Comparison of ENCODE assay signal across 1 cellular context in genomic region chr10:59873924-59874323, GRCh38.
TF ChIP-seq lines count a peak whose summit lies in the region.

No MANE protein-coding gene starts in this region.

TF ChIP-seq in GM12878, 131 proteins besides CTCF, POLR2A, EP300 and RAD21 (continued from another document and continues in another):
- no peak for TF ChIP-seq ASH2L (IDR thresholded peaks at IDR 0.05; ENCODE audit: borderline replicate concordance, low read depth)
- no peak for TF ChIP-seq WRNIP1 (IDR thresholded peaks at IDR 0.05; ENCODE audit: borderline replicate concordance, low read depth, low read length)
- TF ChIP-seq POU2F2 (IDR thresholded peaks at IDR 0.05; ENCODE audit: borderline replicate concordance, low read depth, low read length) = peak; percentile 81
- TF ChIP-seq CREB1 (IDR thresholded peaks at IDR 0.05; ENCODE audit: low read depth) = peak; percentile 82
- TF ChIP-seq, protein P1, sequence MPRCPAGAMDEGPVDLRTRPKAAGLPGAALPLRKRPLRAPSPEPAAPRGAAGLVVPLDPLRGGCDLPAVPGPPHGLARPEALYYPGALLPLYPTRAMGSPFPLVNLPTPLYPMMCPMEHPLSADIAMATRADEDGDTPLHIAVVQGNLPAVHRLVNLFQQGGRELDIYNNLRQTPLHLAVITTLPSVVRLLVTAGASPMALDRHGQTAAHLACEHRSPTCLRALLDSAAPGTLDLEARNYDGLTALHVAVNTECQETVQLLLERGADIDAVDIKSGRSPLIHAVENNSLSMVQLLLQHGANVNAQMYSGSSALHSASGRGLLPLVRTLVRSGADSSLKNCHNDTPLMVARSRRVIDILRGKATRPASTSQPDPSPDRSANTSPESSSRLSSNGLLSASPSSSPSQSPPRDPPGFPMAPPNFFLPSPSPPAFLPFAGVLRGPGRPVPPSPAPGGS (IDR thresholded peaks at IDR 0.05; ENCODE audit: borderline replicate concordance, insufficient read depth, low read depth, low read length, poor library complexity, severe bottlenecking) = no peak
- TF ChIP-seq SPI1 (IDR thresholded peaks at IDR 0.05; ENCODE audit: borderline replicate concordance, insufficient read depth, low read depth, low read length) = no peak
- no peak for TF ChIP-seq BRCA1 (IDR thresholded peaks at IDR 0.05; ENCODE audit: low read depth, low read length)
- TF ChIP-seq PML (IDR thresholded peaks at IDR 0.05; ENCODE audit: low read length) = no peak
- no peak for TF ChIP-seq MAX (IDR thresholded peaks at IDR 0.05; ENCODE audit: low read depth, low read length)
- TF ChIP-seq MTA2 (IDR thresholded peaks at IDR 0.05; ENCODE audit: low read depth) = 0 out of 2 replicates have a peak, but pooled peaks have one; percentile 25
- TF ChIP-seq NFYA (IDR thresholded peaks at IDR 0.05; ENCODE audit: borderline replicate concordance, low read depth, low read length) = no peak
- TF ChIP-seq BCL11A (IDR thresholded peaks at IDR 0.05; ENCODE audit: low read depth, low read length) = no peak
- no peak for TF ChIP-seq TARDBP (IDR thresholded peaks at IDR 0.05; ENCODE audit: borderline replicate concordance)
- no peak for TF ChIP-seq TAF1 (IDR thresholded peaks at IDR 0.05; ENCODE audit: borderline replicate concordance, low read depth, low read length)
- no peak for TF ChIP-seq ZNF592 (IDR thresholded peaks at IDR 0.05)
- no peak for TF ChIP-seq STAT3 (IDR thresholded peaks at IDR 0.05; ENCODE audit: low read depth, low read length)
- no peak for TF ChIP-seq ZSCAN29 (IDR thresholded peaks at IDR 0.05)
- no peak for TF ChIP-seq RFX5 (IDR thresholded peaks at IDR 0.05; ENCODE audit: low read depth, low read length)
- TF ChIP-seq IKZF1 (conservative IDR thresholded peaks at IDR 0.05) = no peak
- no peak for TF ChIP-seq ZBTB40 (IDR thresholded peaks at IDR 0.05; ENCODE audit: borderline replicate concordance)
- TF ChIP-seq RUNX3 (IDR thresholded peaks at IDR 0.05; ENCODE audit: low read length) = peak; percentile 51
- no peak for TF ChIP-seq DPF2 (IDR thresholded peaks at IDR 0.05)
- TF ChIP-seq TBL1XR1 (IDR thresholded peaks at IDR 0.05; ENCODE audit: low read depth, low read length) = no peak
- TF ChIP-seq, protein P2, sequence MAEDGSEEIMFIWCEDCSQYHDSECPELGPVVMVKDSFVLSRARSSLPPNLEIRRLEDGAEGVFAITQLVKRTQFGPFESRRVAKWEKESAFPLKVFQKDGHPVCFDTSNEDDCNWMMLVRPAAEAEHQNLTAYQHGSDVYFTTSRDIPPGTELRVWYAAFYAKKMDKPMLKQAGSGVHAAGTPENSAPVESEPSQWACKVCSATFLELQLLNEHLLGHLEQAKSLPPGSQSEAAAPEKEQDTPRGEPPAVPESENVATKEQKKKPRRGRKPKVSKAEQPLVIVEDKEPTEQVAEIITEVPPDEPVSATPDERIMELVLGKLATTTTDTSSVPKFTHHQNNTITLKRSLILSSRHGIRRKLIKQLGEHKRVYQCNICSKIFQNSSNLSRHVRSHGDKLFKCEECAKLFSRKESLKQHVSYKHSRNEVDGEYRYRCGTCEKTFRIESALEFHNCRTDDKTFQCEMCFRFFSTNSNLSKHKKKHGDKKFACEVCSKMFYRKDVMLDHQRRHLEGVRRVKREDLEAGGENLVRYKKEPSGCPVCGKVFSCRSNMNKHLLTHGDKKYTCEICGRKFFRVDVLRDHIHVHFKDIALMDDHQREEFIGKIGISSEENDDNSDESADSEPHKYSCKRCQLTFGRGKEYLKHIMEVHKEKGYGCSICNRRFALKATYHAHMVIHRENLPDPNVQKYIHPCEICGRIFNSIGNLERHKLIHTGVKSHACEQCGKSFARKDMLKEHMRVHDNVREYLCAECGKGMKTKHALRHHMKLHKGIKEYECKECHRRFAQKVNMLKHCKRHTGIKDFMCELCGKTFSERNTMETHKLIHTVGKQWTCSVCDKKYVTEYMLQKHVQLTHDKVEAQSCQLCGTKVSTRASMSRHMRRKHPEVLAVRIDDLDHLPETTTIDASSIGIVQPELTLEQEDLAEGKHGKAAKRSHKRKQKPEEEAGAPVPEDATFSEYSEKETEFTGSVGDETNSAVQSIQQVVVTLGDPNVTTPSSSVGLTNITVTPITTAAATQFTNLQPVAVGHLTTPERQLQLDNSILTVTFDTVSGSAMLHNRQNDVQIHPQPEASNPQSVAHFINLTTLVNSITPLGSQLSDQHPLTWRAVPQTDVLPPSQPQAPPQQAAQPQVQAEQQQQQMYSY (CRISPR knock-in tag; IDR thresholded peaks at IDR 0.05) = no peak
- no peak for TF ChIP-seq MYC (IDR thresholded peaks at IDR 0.05; ENCODE audit: insufficient read depth, insufficient read length, insufficient replicate concordance, low read length, severe bottlenecking)
- no peak for TF ChIP-seq SREBF2 (IDR thresholded peaks at IDR 0.05; ENCODE audit: low read length)
- no peak for TF ChIP-seq SKIL (IDR thresholded peaks at IDR 0.05; ENCODE audit: low read depth, poor library complexity, severe bottlenecking)
- TF ChIP-seq IRF3 (IDR thresholded peaks at IDR 0.05) = no peak
- TF ChIP-seq FOS (IDR thresholded peaks at IDR 0.05; ENCODE audit: borderline replicate concordance, extremely low read depth, insufficient read length) = no peak
- TF ChIP-seq HDGF (IDR thresholded peaks at IDR 0.05) = no peak
- no peak for TF ChIP-seq BMI1 (IDR thresholded peaks at IDR 0.05; ENCODE audit: borderline replicate concordance)
- peak; percentile 17; the same call in 1 of the 2 replicates for TF ChIP-seq TCF7 (IDR thresholded peaks at IDR 0.05; ENCODE audit: borderline replicate concordance)
- peak; percentile 35; the same call in 1 of the 2 replicates for TF ChIP-seq ATF7 (IDR thresholded peaks at IDR 0.05; ENCODE audit: low read depth)
- TF ChIP-seq SIN3A (IDR thresholded peaks at IDR 0.05; ENCODE audit: low read depth, low read length) = no peak
- TF ChIP-seq E2F8 (IDR thresholded peaks at IDR 0.05; ENCODE audit: low read depth, partially characterized antibody) = no peak
- peak; percentile 70; the same call in 1 of the 2 replicates for TF ChIP-seq NBN (IDR thresholded peaks at IDR 0.05)
- no peak for TF ChIP-seq CHD2 (IDR thresholded peaks at IDR 0.05; ENCODE audit: borderline replicate concordance, low read depth, low read length)
- TF ChIP-seq SP1 (IDR thresholded peaks at IDR 0.05; ENCODE audit: low read depth, low read length) = no peak
- TF ChIP-seq ZNF274 (IDR thresholded peaks at IDR 0.05; ENCODE audit: insufficient read depth, insufficient read length) = no peak
- peak; percentile 35 to 47; a peak in 2 of 4 replicates for TF ChIP-seq IKZF2 (IDR thresholded peaks at IDR 0.05)
- no peak for TF ChIP-seq PAX8 (IDR thresholded peaks at IDR 0.05)
